In the genomic region with DNA sequence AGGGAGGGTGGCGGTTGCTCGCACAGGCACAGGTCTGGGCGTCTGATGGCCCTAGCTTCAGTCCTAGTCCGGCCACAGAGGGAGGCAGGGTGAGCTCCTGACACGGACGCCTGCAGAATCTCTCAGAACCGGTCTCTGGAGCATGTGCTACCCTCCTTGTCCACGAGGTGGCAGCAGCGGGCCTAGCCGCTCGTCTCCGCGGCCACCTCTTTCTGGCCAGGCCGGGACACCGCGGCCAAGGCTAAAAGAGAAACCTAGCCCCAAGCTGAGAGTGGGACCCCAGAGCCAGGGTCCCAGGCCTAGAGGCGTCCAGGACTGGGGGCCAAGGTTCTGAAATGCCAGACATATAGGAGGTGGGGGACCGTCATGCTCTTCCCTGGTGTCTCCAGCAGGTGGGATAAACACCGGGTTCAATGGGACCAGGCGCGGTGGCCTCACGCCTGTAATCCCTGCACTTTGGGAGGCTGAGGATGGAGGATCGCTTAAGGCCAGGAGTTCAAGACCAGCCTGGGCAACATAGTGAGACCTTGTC, we compare ENCODE assay signal across 8 cellular contexts. TPM values are rescaled to one million over a fixed set of nuclear protein-coding genes. Genes with fewer than 3 reads are reported as not detected.
DNase-seq lines count a peak whose midpoint lies in the region; ATAC-seq, FAIRE-seq and TF ChIP-seq lines count a peak whose summit lies in the region.

No MANE protein-coding gene starts in this region.

- peak; percentile 97 for TF ChIP-seq CTCF in endothelial cell of umbilical vein (IDR thresholded peaks at IDR 0.05; ENCODE audit: extremely low read depth in 1 of 2, insufficient read depth in 1 of 2, low read depth in 1 of 2, low read length in 2 of 2)
- TF ChIP-seq CTCF in mucosa of descending colon (IDR thresholded peaks at IDR 0.05): peak; percentile 93

- FAIRE-seq in endothelial cell of umbilical vein (lab: Jason Lieb, UNC): peak; percentile 93

- peak overlapping the region; percentile 14 for H3K4me2 ChIP-seq in endothelial cell of umbilical vein (ENCODE audit: insufficient read depth, low read length)

- POLR2A ChIA-PET in endothelial cell of umbilical vein (lab: Charles Lee): interaction anchor here (1.2 kb wide), 1 partner anchor 194 kb away, joined by 7 read pairs; no protein-coding TSS in a partner anchor

- H2AFZ ChIP-seq in endothelial cell of umbilical vein (ENCODE audit: low read depth, low read length): peak overlapping the region; percentile 49

- no peak for TF ChIP-seq POLR2A in endothelial cell of umbilical vein (IDR thresholded peaks at IDR 0.05; ENCODE audit: low read depth, low read length)

- H3K4me3 ChIP-seq in endothelial cell of umbilical vein (replicated peaks in 1 of 3; ENCODE audit: insufficient read depth in 1 of 3, low read depth in 1 of 3, low read length in 3 of 3) (no peak overlapping the region), mucosa of descending colon (no peak overlapping the region)

- H3K36me3 ChIP-seq in endothelial cell of umbilical vein (ENCODE audit: control insufficient read depth in 2 of 2, extremely low read depth in 1 of 2, insufficient read depth in 2 of 2, low read length in 2 of 2): no peaks in the 10 kb centered on the region
- no peaks in the 10 kb centered on the region for H3K36me3 ChIP-seq in mucosa of descending colon (ENCODE audit: low read depth)

- H3K9ac ChIP-seq in endothelial cell of umbilical vein (replicated peaks; ENCODE audit: extremely low read depth, insufficient read depth, low read length): no peak overlapping the region

- H3K79me2 ChIP-seq in endothelial cell of umbilical vein (ENCODE audit: control insufficient read depth, insufficient read depth, low read length): no peaks in the 10 kb centered on the region

- H4K20me1 ChIP-seq in endothelial cell of umbilical vein (replicated peaks; ENCODE audit: control insufficient read depth, extremely low read depth, insufficient read depth, low read length): no peaks in the 10 kb centered on the region

- DNase-seq in DMS153 treated with DMSO at 0.1 percent for 48 hours (lab: John Stamatoyannopoulos, UW; ENCODE audit: unreplicated experiment) (peak; percentile 54), NOMO-1 treated with dmso at 0.1 percent for 144 hours (lab: John Stamatoyannopoulos, UW; ENCODE audit: unreplicated experiment) (peak; percentile 95), endothelial cell of umbilical vein (ENCODE audit: low read depth, low spot score) (peak; percentile 72), mucosa of descending colon (peak; percentile 87 to 93 (median 92))
- DNase-seq in activated CD8-positive, alpha-beta memory T cell treated with anti-CD3 and anti-CD28 coated beads, Interleukin-2, amount 50 U/mL, for 48 hours: peak; percentile 97
- peak; percentile 58 to 62 for DNase-seq in stimulated activated CD8-positive, alpha-beta memory T cell treated with anti-CD3 and anti-CD28 coated beads, Interleukin-4, amount 100 ng/mL, for 1 hour (ENCODE audit: low read depth in 2 of 2, low spot score in 1 of 2)

- dilution Hi-C loops in endothelial cell of umbilical vein (cut with MboI; ENCODE audit: extremely low pct_ligation_motif_present, low sequenced_read_pairs): no loop called here

- H3K9me3 ChIP-seq in endothelial cell of umbilical vein (replicated peaks; ENCODE audit: control insufficient read depth, insufficient read depth, low read length) (no peaks in the 10 kb centered on the region), mucosa of descending colon (no peaks in the 10 kb centered on the region)

- ATAC-seq in HG03108 (IDR thresholded peaks at IDR 0.05; ENCODE audit: unreplicated experiment) (peak; percentile 32), mucosa of descending colon (peak; percentile 93), HG03135 (IDR thresholded peaks at IDR 0.05; ENCODE audit: unreplicated experiment) (no peak)

- H3K9me1 ChIP-seq in endothelial cell of umbilical vein (replicated peaks; ENCODE audit: control insufficient read depth, extremely low read depth, insufficient read depth, low read length): no peaks in the 10 kb centered on the region

- CTCF ChIA-PET in endothelial cell of umbilical vein (lab: Charles Lee): interaction anchor here (0.6 to 10.3 kb wide), 74 partner anchors 8 to 344 kb away, joined by 3 to 405 read pairs (median 6); a partner anchor contains a TSS

- intact Hi-C loops in endothelial cell of umbilical vein (cut with micrococcal nuclease): loop anchor here (1.0 to 10.0 kb wide), 4 partner anchors 68 to 195 kb away; no protein-coding TSS in a partner anchor
- intact Hi-C loops in mucosa of descending colon (cut with DNase I, micrococcal nuclease): loop anchor here (5.0 kb wide), 1 partner anchor 196 kb away; no protein-coding TSS in a partner anchor

- no peaks in the 10 kb centered on the region for H3K4me1 ChIP-seq in endothelial cell of umbilical vein (ENCODE audit: control insufficient read depth, extremely low read depth, insufficient read depth, low read length)
- H3K4me1 ChIP-seq in mucosa of descending colon (ENCODE audit: low read depth): no peaks in the 10 kb centered on the region

- no peak overlapping the region for H3K27ac ChIP-seq in endothelial cell of umbilical vein (ENCODE audit: insufficient read depth, low read depth, low read length)

- no TSS peak for BruUV-seq in endothelial cell of umbilical vein (replicated peaks; lab: Mats Ljungman, UMichigan)

- H3K27me3 ChIP-seq in endothelial cell of umbilical vein (ENCODE audit: control insufficient read depth in 2 of 2, insufficient read depth in 2 of 2, low read length in 2 of 2): no peaks in the 10 kb centered on the region

TF ChIP-seq in endothelial cell of umbilical vein, 7 proteins besides CTCF, POLR2A, EP300 and RAD21:
- TF ChIP-seq JUN (IDR thresholded peaks at IDR 0.05; ENCODE audit: borderline replicate concordance, insufficient read depth, insufficient read length, low read depth) (no peak), MYC (IDR thresholded peaks at IDR 0.05; ENCODE audit: low read depth, low read length) (no peak)
- TF ChIP-seq, protein P1, sequence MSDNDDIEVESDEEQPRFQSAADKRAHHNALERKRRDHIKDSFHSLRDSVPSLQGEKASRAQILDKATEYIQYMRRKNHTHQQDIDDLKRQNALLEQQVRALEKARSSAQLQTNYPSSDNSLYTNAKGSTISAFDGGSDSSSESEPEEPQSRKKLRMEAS (IDR thresholded peaks at IDR 0.05; ENCODE audit: insufficient read depth, insufficient read length): peak; percentile 82
TF ChIP-seq in endothelial cell of umbilical vein: peak in this region for 1.

RNA-seq across cellular contexts. Expression of a gene that starts 3.2 kb away (rescaled TPM):
- total RNA-seq in endothelial cell of umbilical vein (1.1 and 1.8 TPM in 2 replicates), mucosa of descending colon (1 to 10 TPM; 3.1 to 8.1 (median 6.9) TPM)
- 0.57 and 1.0 TPM in 2 replicates for polyA plus RNA-seq in endothelial cell of umbilical vein
- 0.28 and 0.52 TPM in 2 replicates for polyA plus RNA-seq in endothelial cell of umbilical vein (2011; cell fraction: cytosol; rRNA removed)
- polyA plus RNA-seq in endothelial cell of umbilical vein (2011; cell fraction: nucleus; rRNA removed): 3.3 and 3.8 TPM in 2 replicates
- 0.61 and 0.84 TPM in 2 replicates for polyA plus RNA-seq in endothelial cell of umbilical vein (2012)
- polyA minus RNA-seq in endothelial cell of umbilical vein: 0.36 and 1.3 TPM in 2 replicates
- not detected for polyA minus RNA-seq in endothelial cell of umbilical vein (2011; cell fraction: cytosol; rRNA and poly(A)+ RNA removed)
- 0.96 and 1.5 TPM in 2 replicates for polyA minus RNA-seq in endothelial cell of umbilical vein (2011; cell fraction: nucleus; rRNA and poly(A)+ RNA removed)

RNA-seq across cellular contexts. Expression of a gene that starts 32.5 kb away (rescaled TPM):
- total RNA-seq in endothelial cell of umbilical vein (415 and 434 TPM in 2 replicates), mucosa of descending colon (100 to 1,000 TPM; 231 to 278 (median 274) TPM)
- 334 and 406 TPM in 2 replicates for polyA plus RNA-seq in endothelial cell of umbilical vein
- polyA plus RNA-seq in endothelial cell of umbilical vein (2011; cell fraction: cytosol; rRNA removed): 342 and 346 TPM in 2 replicates
- 236 and 266 TPM in 2 replicates for polyA plus RNA-seq in endothelial cell of umbilical vein (2011; cell fraction: nucleus; rRNA removed)
- polyA plus RNA-seq in endothelial cell of umbilical vein (2012): 288 and 322 TPM in 2 replicates
- polyA minus RNA-seq in endothelial cell of umbilical vein: 356 and 377 TPM in 2 replicates
- 143 TPM for polyA minus RNA-seq in endothelial cell of umbilical vein (2011; cell fraction: cytosol; rRNA and poly(A)+ RNA removed)
- 129 and 131 TPM in 2 replicates for polyA minus RNA-seq in endothelial cell of umbilical vein (2011; cell fraction: nucleus; rRNA and poly(A)+ RNA removed)

RNA-seq across cellular contexts. Expression of a gene that starts 47.5 kb away (rescaled TPM):
- total RNA-seq in endothelial cell of umbilical vein: 40.0 and 44.3 TPM in 2 replicates
- 17.8 and 24.4 TPM in 2 replicates for polyA plus RNA-seq in endothelial cell of umbilical vein
- polyA plus RNA-seq in endothelial cell of umbilical vein (2011; cell fraction: cytosol; rRNA removed): 29.2 and 35.4 TPM in 2 replicates
- polyA plus RNA-seq in endothelial cell of umbilical vein (2011; cell fraction: nucleus; rRNA removed): 17.6 and 18.0 TPM in 2 replicates
- polyA plus RNA-seq in endothelial cell of umbilical vein (2012): 20.6 and 30.8 TPM in 2 replicates
- 32.7 and 46.1 TPM in 2 replicates for polyA minus RNA-seq in endothelial cell of umbilical vein
- 52.8 TPM for polyA minus RNA-seq in endothelial cell of umbilical vein (2011; cell fraction: cytosol; rRNA and poly(A)+ RNA removed)
- 8.2 and 13.6 TPM in 2 replicates for polyA minus RNA-seq in endothelial cell of umbilical vein (2011; cell fraction: nucleus; rRNA and poly(A)+ RNA removed)
- total RNA-seq in mucosa of descending colon: 10 to 100 TPM; 14.8 to 23.7 (median 15.9) TPM
